8 cellular contexts compared by ENCODE assay signal in the genomic region with DNA sequence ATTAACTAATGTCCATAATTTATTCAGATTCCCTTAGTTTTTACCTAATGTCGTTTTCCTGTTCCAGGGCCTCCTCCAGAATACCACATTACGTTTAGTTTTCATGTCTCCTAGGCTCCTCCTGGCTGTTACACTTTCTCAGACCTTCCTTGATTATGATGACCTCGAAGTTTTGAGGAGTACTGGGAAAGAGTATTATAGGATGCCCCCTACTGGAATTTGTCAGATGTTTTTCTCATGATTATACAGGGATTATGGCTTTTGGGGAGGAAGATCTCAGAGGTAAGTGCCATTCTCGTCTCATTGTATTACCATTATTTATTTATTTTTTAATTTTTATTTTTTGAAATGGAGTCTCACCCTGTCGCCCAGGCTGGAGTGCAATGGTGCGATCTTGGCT. TPM values are rescaled to one million over a fixed set of nuclear protein-coding genes. Genes with fewer than 3 reads are reported as not detected.
DNase-seq lines count a peak whose midpoint lies in the region; ATAC-seq and TF ChIP-seq lines count a peak whose summit lies in the region.

No MANE protein-coding gene starts in this region.

- TF ChIP-seq RAD21 in IMR-90 (IDR thresholded peaks at IDR 0.05; ENCODE audit: low read length), result peak; percentile 49

- no peak overlapping the region for H4K91ac ChIP-seq in IMR-90 (ENCODE audit: insufficient read depth, low read depth, low read length)

- H3K4me1 Mint-ChIP-seq in CD14-positive monocyte, result peaks cover 14% of the 10 kb centered on the region

- no peak overlapping the region for H2AK5ac ChIP-seq in IMR-90 (ENCODE audit: low read depth, low read length)

- H3K27ac ChIP-seq in IMR-90 (ENCODE audit: insufficient read depth, low read length), result no peak overlapping the region
- no peak overlapping the region for H3K27ac ChIP-seq in uterus

- no peak overlapping the region for H2BK120ac ChIP-seq in IMR-90 (ENCODE audit: low read depth, low read length)

- TF ChIP-seq POLR2A in IMR-90 (IDR thresholded peaks at IDR 0.05; ENCODE audit: low read depth, low read length), result no peak
- TF ChIP-seq POLR2A in uterus (IDR thresholded peaks at IDR 0.05), result no peak

- H3K4me1 ChIP-seq in IMR-90 (ENCODE audit: control insufficient read depth, insufficient read depth, low read length), result peaks cover 2% of the 10 kb centered on the region; the same call in 1 of the 2 replicates
- H3K4me1 ChIP-seq in uterus, result no peaks in the 10 kb centered on the region

- no peak overlapping the region for H2BK15ac ChIP-seq in IMR-90 (ENCODE audit: low read depth, low read length)

- POLR2A ChIA-PET in IMR-90 (lab: Charles Lee; ENCODE audit: unreplicated experiment), result no interaction called here

- H3K4me3 ChIP-seq in IMR-90 (ENCODE audit: insufficient read depth, low read depth, low read length) (no peak overlapping the region), uterus (no peak overlapping the region)

- no peak overlapping the region for H3K18ac ChIP-seq in IMR-90 (ENCODE audit: low read depth, low read length)

- no peak overlapping the region for H4K8ac ChIP-seq in IMR-90 (ENCODE audit: low read depth in 2 of 2, low read length in 2 of 2)

- no CpG with 5 or more reads among the region's 6 CpGs for WGBS in IMR-90 (ENCODE audit: extremely low coverage in 2 of 2, insufficient read length in 1 of 2), 2 experiments

- H3K14ac ChIP-seq in IMR-90 (replicated peaks; ENCODE audit: low read depth, low read length), result no peak overlapping the region

- H3K56ac ChIP-seq in IMR-90 (ENCODE audit: extremely low read depth, insufficient read depth, low read length), result no peak overlapping the region

- TF ChIP-seq CTCF in CD14-positive monocyte (IDR thresholded peaks at IDR 0.05) (peak; percentile 43), IMR-90 (conservative IDR thresholded peaks at IDR 0.05; ENCODE audit: low read depth, low read length) (peak; percentile 38), uterus (IDR thresholded peaks at IDR 0.05) (peak in 3 of 4 experiments; percentile 21 to 37 (median 31))

- H3K9me3 ChIP-seq in IMR-90 (ENCODE audit: control insufficient read depth, insufficient read depth, low read length) (no peaks in the 10 kb centered on the region), uterus (no peaks in the 10 kb centered on the region)

- no peak overlapping the region for H3K9ac ChIP-seq in IMR-90 (ENCODE audit: low read depth, low read length)

- ATAC-seq in IMR-90 (ENCODE audit: low read depth) (peak; percentile 80), left ventricle myocardium superior (peak; percentile 82), HG03565 (IDR thresholded peaks at IDR 0.05; ENCODE audit: unreplicated experiment) (no peak), GM21786 (IDR thresholded peaks at IDR 0.05; ENCODE audit: unreplicated experiment) (no peak)

- no peak overlapping the region for H2AK9ac ChIP-seq in IMR-90 (replicated peaks; ENCODE audit: low read depth, low read length, poor library complexity)

- no peaks in the 10 kb centered on the region for H3K36me3 Mint-ChIP-seq in CD14-positive monocyte

- no peak overlapping the region for H2BK20ac ChIP-seq in IMR-90 (ENCODE audit: low read depth, low read length)

- no peak overlapping the region for H3K4me3 Mint-ChIP-seq in CD14-positive monocyte

- H4K20me1 ChIP-seq in IMR-90 (ENCODE audit: insufficient read depth, low read length), result no peaks in the 10 kb centered on the region

- no peak overlapping the region for H3K4me2 ChIP-seq in IMR-90 (ENCODE audit: low read depth, low read length)

- peaks cover 0 to 9% (median 5%) of the 10 kb centered on the region in 3 donors for H3K27me3 Mint-ChIP-seq in CD14-positive monocyte (ENCODE audit: low read depth in 3 of 3)

- no peak overlapping the region for H3K27ac Mint-ChIP-seq in CD14-positive monocyte

- DNase-seq in CD14-positive monocyte (ENCODE audit: low spot score), result no peak
- DNase-seq in IMR-90, result peak; percentile 29
- DNase-seq in SW480 (ENCODE audit: low spot score), result peak; percentile 56
- no peak for DNase-seq in left ventricle myocardium superior
- no peak for DNase-seq in uterus
- no peak for DNase-seq in SHP77 (lab: John Stamatoyannopoulos, UW)

- CTCF ChIA-PET in IMR-90 (lab: Yijun Ruan, JAX), result interaction anchor here (2.1 kb wide), 1 partner anchor 100 kb away, joined by 4 read pairs; a partner anchor contains a TSS

- H3K9me3 Mint-ChIP-seq in CD14-positive monocyte, result peaks cover 0 to 3% (median 0%) of the 10 kb centered on the region in 7 donors

- no peak overlapping the region for H4K5ac ChIP-seq in IMR-90 (ENCODE audit: low read depth, low read length)

- no peak overlapping the region for H2AFZ ChIP-seq in IMR-90 (replicated peaks; ENCODE audit: low read length, poor library complexity)

- no peak overlapping the region for H2BK5ac ChIP-seq in IMR-90 (ENCODE audit: low read depth, low read length, poor library complexity, severe bottlenecking)

- no peak overlapping the region for H3K4ac ChIP-seq in IMR-90 (ENCODE audit: low read depth, low read length)

- no peaks in the 10 kb centered on the region for H3K79me1 ChIP-seq in IMR-90 (ENCODE audit: low read depth in 1 of 2, low read length in 2 of 2)

- in situ Hi-C loops in IMR-90 (cut with MboI; ENCODE audit: low sequenced_read_pairs), result no loop called here

- H3K27me3 ChIP-seq in IMR-90 (ENCODE audit: control insufficient read depth, insufficient read depth, low read length), result peaks cover 14% of the 10 kb centered on the region
- H3K27me3 ChIP-seq in uterus, result no peaks in the 10 kb centered on the region

- H3K23ac ChIP-seq in IMR-90 (ENCODE audit: low read depth, low read length), result no peak overlapping the region

- H3K36me3 ChIP-seq in IMR-90 (ENCODE audit: control insufficient read depth, insufficient read depth, low read length), result no peaks in the 10 kb centered on the region
- no peaks in the 10 kb centered on the region for H3K36me3 ChIP-seq in uterus

- intact Hi-C loops in CD14-positive monocyte (cut with micrococcal nuclease) (no loop called here), IMR-90 (cut with micrococcal nuclease) (no loop called here), left ventricle myocardium superior (cut with micrococcal nuclease) (no loop called here), uterus (cut with DNase I; ENCODE audit: low total_unique reads) (no loop called here)

- dilution Hi-C loops in IMR-90 (cut with HindIII; ENCODE audit: low sequenced_read_pairs, unreplicated experiment), result no loop called here

- BruUV-seq in IMR-90 (replicated peaks; lab: Mats Ljungman, UMichigan), result no TSS peak

- no peaks in the 10 kb centered on the region; the same call in 1 of the 2 replicates for H3K9me1 ChIP-seq in IMR-90 (ENCODE audit: insufficient read depth, low read length)

TF ChIP-seq in IMR-90, 13 proteins besides CTCF, POLR2A, EP300 and RAD21:
- TF ChIP-seq, protein P1, sequence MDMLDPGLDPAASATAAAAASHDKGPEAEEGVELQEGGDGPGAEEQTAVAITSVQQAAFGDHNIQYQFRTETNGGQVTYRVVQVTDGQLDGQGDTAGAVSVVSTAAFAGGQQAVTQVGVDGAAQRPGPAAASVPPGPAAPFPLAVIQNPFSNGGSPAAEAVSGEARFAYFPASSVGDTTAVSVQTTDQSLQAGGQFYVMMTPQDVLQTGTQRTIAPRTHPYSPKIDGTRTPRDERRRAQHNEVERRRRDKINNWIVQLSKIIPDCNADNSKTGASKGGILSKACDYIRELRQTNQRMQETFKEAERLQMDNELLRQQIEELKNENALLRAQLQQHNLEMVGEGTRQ (IDR thresholded peaks at IDR 0.05; ENCODE audit: low read depth, low read length), result no peak
- no peak for TF ChIP-seq MAFK (IDR thresholded peaks at IDR 0.05; ENCODE audit: low read depth, low read length)
- no peak for TF ChIP-seq CHD1 (IDR thresholded peaks at IDR 0.05; ENCODE audit: low read depth, low read length)
- TF ChIP-seq NFE2L2 (IDR thresholded peaks at IDR 0.05; ENCODE audit: low read depth, low read length), result no peak
- no peak for TF ChIP-seq SMC3 (IDR thresholded peaks at IDR 0.05; ENCODE audit: low read depth, low read length)
- no peak for TF ChIP-seq FOS (IDR thresholded peaks at IDR 0.05; ENCODE audit: low read depth, low read length)
- TF ChIP-seq MXI1 (IDR thresholded peaks at IDR 0.05; ENCODE audit: borderline replicate concordance, low read depth, low read length), result no peak
- TF ChIP-seq, protein P2, sequence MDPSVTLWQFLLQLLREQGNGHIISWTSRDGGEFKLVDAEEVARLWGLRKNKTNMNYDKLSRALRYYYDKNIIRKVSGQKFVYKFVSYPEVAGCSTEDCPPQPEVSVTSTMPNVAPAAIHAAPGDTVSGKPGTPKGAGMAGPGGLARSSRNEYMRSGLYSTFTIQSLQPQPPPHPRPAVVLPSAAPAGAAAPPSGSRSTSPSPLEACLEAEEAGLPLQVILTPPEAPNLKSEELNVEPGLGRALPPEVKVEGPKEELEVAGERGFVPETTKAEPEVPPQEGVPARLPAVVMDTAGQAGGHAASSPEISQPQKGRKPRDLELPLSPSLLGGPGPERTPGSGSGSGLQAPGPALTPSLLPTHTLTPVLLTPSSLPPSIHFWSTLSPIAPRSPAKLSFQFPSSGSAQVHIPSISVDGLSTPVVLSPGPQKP (IDR thresholded peaks at IDR 0.05; ENCODE audit: borderline replicate concordance, low read depth, low read length), result no peak
TF ChIP-seq in IMR-90: peak in this region for 0.

RNA-seq across cellular contexts. Expression of a gene that starts 17.7 kb away (rescaled TPM):
- not detected for polyA plus RNA-seq in CD14-positive monocyte
- 34.4 and 49.6 TPM in 2 replicates for total RNA-seq in IMR-90 (2012; rRNA removed)
- polyA plus RNA-seq in IMR-90 (2012; rRNA removed), result 64.1 and 85.4 TPM in 2 replicates
- 38.0 and 64.8 TPM in 2 replicates for polyA plus RNA-seq in IMR-90 (2012; cell fraction: cytosol; rRNA removed)
- polyA plus RNA-seq in IMR-90 (2012; cell fraction: nucleus; rRNA removed; ENCODE audit: low replicate concordance), result 60.2 and 228 TPM in 2 replicates
- total RNA-seq in left ventricle myocardium superior, result 116 TPM
- total RNA-seq in uterus, result 100 to 1,000 TPM; 172 to 554 (median 468) TPM

RNA-seq across cellular contexts. Expression of a gene that starts 24.6 kb away (rescaled TPM):
- 10 to 100 TPM; 54.1 to 62.7 TPM for polyA plus RNA-seq in CD14-positive monocyte
- 6.4 and 7.0 TPM in 2 replicates for total RNA-seq in IMR-90 (2012; rRNA removed)
- polyA plus RNA-seq in IMR-90 (2012; rRNA removed), result 17.4 and 18.6 TPM in 2 replicates
- 12.0 and 14.0 TPM in 2 replicates for polyA plus RNA-seq in IMR-90 (2012; cell fraction: cytosol; rRNA removed)
- polyA plus RNA-seq in IMR-90 (2012; cell fraction: nucleus; rRNA removed; ENCODE audit: low replicate concordance), result 18.1 and 40.0 TPM in 2 replicates
- total RNA-seq in left ventricle myocardium superior, result 55.9 TPM
- 10 to 100 TPM; 10.2 to 45.1 (median 17.1) TPM for total RNA-seq in uterus

RNA-seq across cellular contexts. Expression of a gene that starts 49.4 kb away (rescaled TPM):
- under 1 TPM in 1 of 2 donors, not detected in 1; 0.14 TPM for polyA plus RNA-seq in CD14-positive monocyte
- 19.4 and 38.4 TPM in 2 replicates for total RNA-seq in IMR-90 (2012; rRNA removed)
- polyA plus RNA-seq in IMR-90 (2012; rRNA removed), result 153 and 165 TPM in 2 replicates
- polyA plus RNA-seq in IMR-90 (2012; cell fraction: cytosol; rRNA removed), result 93.2 and 225 TPM in 2 replicates
- 86.8 and 97.2 TPM in 2 replicates for polyA plus RNA-seq in IMR-90 (2012; cell fraction: nucleus; rRNA removed; ENCODE audit: low replicate concordance)
- total RNA-seq in left ventricle myocardium superior, result 142 TPM
- total RNA-seq in uterus, result 100 to 1,000 TPM; 128 to 571 (median 411) TPM

Comparison
In these comparisons a context has a peak if more than half of its experiments do, and no peak if none do; other contexts are left out.
1. DNase-seq: peak in IMR-90 (single experiment) and SW480 (single experiment); none in CD14-positive monocyte (single experiment), left ventricle myocardium superior (single experiment), uterus (0 of 2) and SHP77 (0 of 2).
2. ATAC-seq: peak in IMR-90 (single experiment) and left ventricle myocardium superior (single experiment); none in HG03565 (single experiment) and GM21786 (single experiment).
3. Peak in every context shown above with its lines, with median percentiles within 50 percentile points of each other: CTCF ChIP-seq.